10 cellular contexts compared by ENCODE assay signal in the genomic region with DNA sequence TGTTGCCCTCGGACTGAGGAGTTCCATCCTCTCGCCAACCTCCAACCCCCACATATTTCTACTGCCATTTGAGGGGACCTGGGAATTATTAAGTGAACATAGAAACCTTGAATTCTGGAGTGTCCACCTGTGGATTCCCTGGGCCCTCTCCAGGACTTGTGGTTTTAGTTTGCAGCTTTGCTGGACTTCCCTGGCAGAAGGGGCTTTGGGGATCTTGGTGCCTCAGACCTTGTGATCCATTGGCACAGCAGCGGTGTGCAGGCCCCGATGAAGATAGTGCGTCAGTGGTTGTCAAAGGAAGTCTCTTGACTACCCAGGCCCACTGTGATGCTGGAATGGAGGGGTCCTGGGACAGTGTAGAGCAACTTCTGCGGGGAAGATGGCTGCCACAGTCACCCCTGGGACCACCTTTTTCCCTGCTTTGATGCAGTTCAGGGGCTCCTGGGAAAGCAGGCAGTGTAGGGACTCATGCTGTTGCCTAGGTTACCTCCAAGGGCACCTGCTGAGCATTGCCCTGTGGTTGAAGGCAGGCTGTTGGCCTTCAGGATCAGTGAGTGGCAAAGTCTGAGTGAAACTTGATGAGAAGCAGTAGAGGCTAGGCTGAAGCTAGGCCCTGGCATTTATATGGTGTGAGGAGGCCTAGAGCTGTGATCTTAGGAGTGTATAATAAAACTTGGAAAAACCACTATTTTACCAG. TPM values are rescaled to one million over a fixed set of nuclear protein-coding genes. Genes with fewer than 3 reads are reported as not detected.
DNase-seq lines count a peak whose midpoint lies in the region; ATAC-seq and TF ChIP-seq lines count a peak whose summit lies in the region.
"Had no signal": no experiment of that assay in that cellular context is flagged by ENCODE, and none has a peak within 500 bp of the region (broad histone marks: within the 10 kb centered on the region; RNA-seq: fewer than 3 reads in every experiment).

No MANE protein-coding gene starts in this region.

- H3K36me3 Mint-ChIP-seq in progenitor cell of endocrine pancreas (ENCODE audit: insufficient read depth) = no peaks in the 10 kb centered on the region

- H2AFZ ChIP-seq in hepatocyte = peak overlapping the region; percentile 40

- H3K4me1 Mint-ChIP-seq in progenitor cell of endocrine pancreas (ENCODE audit: low read depth) = peaks cover 6% of the 10 kb centered on the region

- ATAC-seq in RWPE2 (ENCODE audit: low read depth) (no peak), HG03469 (IDR thresholded peaks at IDR 0.05; ENCODE audit: unreplicated experiment) (no peak)

- H4K20me1 ChIP-seq in BLaER1 = 0 out of 2 replicates have a peak, but pooled peaks cover 7% of the 10 kb centered on the region
- no peaks in the 10 kb centered on the region for H4K20me1 ChIP-seq in hepatocyte (ENCODE audit: insufficient read depth, poor library complexity, severe bottlenecking)

- H3K27me3 Mint-ChIP-seq in progenitor cell of endocrine pancreas = no peaks in the 10 kb centered on the region

- TF ChIP-seq CTCF in RWPE2 (IDR thresholded peaks at IDR 0.05; ENCODE audit: poor library complexity, severe bottlenecking) (peak; percentile 18), hepatocyte (IDR thresholded peaks at IDR 0.05; ENCODE audit: poor library complexity) (no peak), progenitor cell of endocrine pancreas (IDR thresholded peaks at IDR 0.05; ENCODE audit: unreplicated experiment) (no peak), GM13976 (IDR thresholded peaks at IDR 0.05; ENCODE audit: borderline replicate concordance, control extremely low read depth, extremely low read depth, insufficient read depth, missing control alignments) (no peak)

- H3K9ac ChIP-seq in BLaER1 = peak overlapping the region; percentile 84; the same call in 1 of the 2 replicates

- 67% methylated on average over 6 of the region's 6 CpGs for whole genome bisulfite sequencing in hepatocyte (ENCODE audit: low lambda C conversion rate, missing lambda C conversion rate)

- H3K36me3 ChIP-seq in BLaER1 (no peaks in the 10 kb centered on the region), RWPE2 (ENCODE audit: low read depth) (no peaks in the 10 kb centered on the region), hepatocyte (replicated peaks; ENCODE audit: insufficient read depth, low read depth) (no peaks in the 10 kb centered on the region)

- no peak overlapping the region for H3K27ac ChIP-seq in BLaER1
- H3K27ac ChIP-seq in RWPE2 (ENCODE audit: poor library complexity, severe bottlenecking) = peak overlapping the region; percentile 83
- peak overlapping the region; percentile 85 for H3K27ac ChIP-seq in hepatocyte

- peak overlapping the region; percentile 70 for H3K4me3 Mint-ChIP-seq in progenitor cell of endocrine pancreas (ENCODE audit: low read depth)

- H3K4me3 ChIP-seq in BLaER1 (no peak overlapping the region; the same call in 1 of the 2 replicates), RWPE2 (ENCODE audit: severe bottlenecking) (no peak overlapping the region), hepatocyte (no peak overlapping the region)

- DNase-seq in RWPE2 (ENCODE audit: low spot score) (no peak), hepatocyte (ENCODE audit: low spot score) (no peak), progenitor cell of endocrine pancreas (ENCODE audit: low spot score, unreplicated experiment) (no peak), ureter (ENCODE audit: low spot score) (no peak), GM13976 (ENCODE audit: low spot score) (no peak)
- DNase-seq in activated CD8-positive, alpha-beta memory T cell treated with anti-CD3 and anti-CD28 coated beads, Interleukin-2, amount 50 U/mL, for 4 hours = no peak
- DNase-seq: effector memory CD4-positive, alpha-beta T cell had no signal

- in situ Hi-C loops in GM13976 (cut with MboI; ENCODE audit: low sequenced_read_pairs, unreplicated experiment) = no loop called here

- peak overlapping the region; percentile 77 for H3K4me2 ChIP-seq in BLaER1
- H3K4me2 ChIP-seq in hepatocyte = peak overlapping the region; percentile 95

- H3K79me2 ChIP-seq in hepatocyte = peaks cover 7% of the 10 kb centered on the region

- no peak overlapping the region for H3K27ac Mint-ChIP-seq in progenitor cell of endocrine pancreas
- H3K27ac Mint-ChIP-seq: activated T-helper 1 cell treated with anti-CD3 and anti-CD28 coated beads, Interleukin-12 subunit alpha, Interleukin-12 subunit beta, Interleukin-2, Interleukin-4 antibody, amounts not matched to agents 30 ng/mL and 10 ng/mL and 1 ng/mL, durations not matched to agents 14 hours and 24 hours and 36 hours had no signal

- H3K9me2 ChIP-seq in hepatocyte (replicated peaks; ENCODE audit: insufficient read depth) = no peaks in the 10 kb centered on the region

- H3K9me3 Mint-ChIP-seq in progenitor cell of endocrine pancreas (ENCODE audit: low read depth) = peaks cover 4% of the 10 kb centered on the region
- H3K9me3 Mint-ChIP-seq: activated T-helper 1 cell treated with anti-CD3 and anti-CD28 coated beads, Interleukin-12 subunit alpha, Interleukin-12 subunit beta, Interleukin-2, Interleukin-4 antibody, amounts not matched to agents 30 ng/mL and 10 ng/mL and 1 ng/mL, durations not matched to agents 14 hours and 24 hours and 36 hours had no signal

- H3K27me3 ChIP-seq in BLaER1 (peaks cover 27% of the 10 kb centered on the region), RWPE2 (ENCODE audit: insufficient read depth, poor library complexity, severe bottlenecking) (no peaks in the 10 kb centered on the region), hepatocyte (no peaks in the 10 kb centered on the region)

- peaks cover 11% of the 10 kb centered on the region for H3K9me3 ChIP-seq in BLaER1
- H3K9me3 ChIP-seq in RWPE2 (ENCODE audit: severe bottlenecking) = no peaks in the 10 kb centered on the region
- H3K9me3 ChIP-seq in hepatocyte (ENCODE audit: low read depth) = no peaks in the 10 kb centered on the region

- peaks cover 22% of the 10 kb centered on the region for H3K4me1 ChIP-seq in BLaER1
- peaks cover 4% of the 10 kb centered on the region for H3K4me1 ChIP-seq in RWPE2 (ENCODE audit: insufficient read depth, poor library complexity, severe bottlenecking)
- H3K4me1 ChIP-seq in hepatocyte (ENCODE audit: insufficient read depth) = no peaks in the 10 kb centered on the region

RNA-seq across cellular contexts. Expression of gene SLC16A2, which starts 2.1 kb away (rescaled TPM):
- total RNA-seq in hepatocyte (11.2 and 13.8 TPM in 2 replicates), progenitor cell of endocrine pancreas (9.0 and 11.1 TPM in 2 replicates), ureter (6.8 TPM)
- 7.7 and 8.1 TPM in 2 replicates for polyA plus RNA-seq in hepatocyte
